In the genomic region with DNA sequence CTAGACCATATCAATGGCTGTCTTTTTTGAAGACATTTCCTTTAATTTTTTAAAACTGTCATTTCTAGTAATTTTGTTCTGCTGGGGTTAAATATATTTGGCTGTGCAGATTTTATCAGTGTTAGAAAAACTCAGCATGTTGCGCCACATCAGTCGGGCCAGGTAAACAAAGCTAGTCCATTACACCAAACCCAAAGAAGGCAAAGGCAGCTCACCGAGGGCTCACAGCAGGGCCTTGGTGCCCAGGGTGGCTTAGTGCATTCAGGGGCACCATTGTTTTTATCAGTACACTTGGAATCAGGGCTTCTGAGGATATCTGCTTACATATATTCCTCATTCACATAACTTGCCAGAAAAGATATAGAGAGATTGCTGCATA, we compare ENCODE assay signal across 1 cellular context.
TF ChIP-seq lines count a peak whose summit lies in the region.

No MANE protein-coding gene starts in this region.

TF ChIP-seq in liver, 16 proteins besides CTCF, POLR2A, EP300 and RAD21 (continued from another document):
- TF ChIP-seq HNF4A (conservative IDR thresholded peaks at IDR 0.05) (peak; percentile 42 to 70), EGR1 (IDR thresholded peaks at IDR 0.05; ENCODE audit: low read depth in 2 of 2) (no peak), RXRA (IDR thresholded peaks at IDR 0.05) (peak; percentile 77 to 83), HNF4G (IDR thresholded peaks at IDR 0.05) (no peak), GABPA (IDR thresholded peaks at IDR 0.05 in 1 of 2, conservative IDR thresholded peaks at IDR 0.05 in 1 of 2) (peak in 1 of 2 donors; percentile 15), SP1 (IDR thresholded peaks at IDR 0.05) (peak; percentile 66), NR2F2 (IDR thresholded peaks at IDR 0.05) (no peak), TAF1 (conservative IDR thresholded peaks at IDR 0.05) (peak; percentile 80), FOXA2 (IDR thresholded peaks at IDR 0.05) (peak; percentile 82), ZBTB33 (IDR thresholded peaks at IDR 0.05) (peak; percentile 10), REST (IDR thresholded peaks at IDR 0.05) (peak; percentile 76), FOXA1 (IDR thresholded peaks at IDR 0.05) (peak; percentile 77), YY1 (IDR thresholded peaks at IDR 0.05) (peak; percentile 83)
